Comparison of ENCODE assay signal across 8 cellular contexts in genomic region chr2:26330114-26330581, GRCh38. TPM values are rescaled to one million over a fixed set of nuclear protein-coding genes. Genes with fewer than 3 reads are reported as not detected.
DNase-seq lines count a peak whose midpoint lies in the region; ATAC-seq and TF ChIP-seq lines count a peak whose summit lies in the region.

No MANE protein-coding gene starts in this region.

- TF ChIP-seq CTCF in DND-41 (IDR thresholded peaks at IDR 0.05; ENCODE audit: borderline replicate concordance, extremely low read depth, low read length, poor library complexity, severe bottlenecking): peak; percentile 96
- peak; percentile 95 for TF ChIP-seq CTCF in HFF-Myc (IDR thresholded peaks at IDR 0.05; ENCODE audit: low read depth, low read length, missing control alignments)
- TF ChIP-seq CTCF in left ventricle myocardium inferior (IDR thresholded peaks at IDR 0.05; ENCODE audit: borderline replicate concordance): peak; percentile 91

- no peaks in the 10 kb centered on the region for H3K36me3 Mint-ChIP-seq in T-helper 2 cell treated with Interferon-gamma antibody and Interleukin-4, amounts not matched to agents 5 μg/mL and 100 μg/mL, for 36 hours (ENCODE audit: low read depth)

- H3K4me1 ChIP-seq in DND-41 (ENCODE audit: insufficient read depth, low read length) (peaks cover 12% of the 10 kb centered on the region), left ventricle myocardium inferior (no peaks in the 10 kb centered on the region)

- no peak overlapping the region for H3K4me3 Mint-ChIP-seq in T-helper 2 cell treated with Interferon-gamma antibody and Interleukin-4, amounts not matched to agents 5 μg/mL and 100 μg/mL, for 36 hours

- H3K4me3 ChIP-seq in DND-41 (ENCODE audit: low read depth in 1 of 2, low read length in 2 of 2) (no peak overlapping the region), HFF-Myc (replicated peaks; ENCODE audit: low read depth, low read length) (no peak overlapping the region), left ventricle myocardium inferior (no peak overlapping the region)

- H3K36me3 ChIP-seq in DND-41 (ENCODE audit: insufficient read depth, low read length): no peaks in the 10 kb centered on the region
- H3K36me3 ChIP-seq in left ventricle myocardium inferior: no peaks in the 10 kb centered on the region

- no peak overlapping the region for H3K27ac Mint-ChIP-seq in T-helper 2 cell treated with Interferon-gamma antibody and Interleukin-4, amounts not matched to agents 5 μg/mL and 100 μg/mL, for 36 hours

- H3K27me3 Mint-ChIP-seq in T-helper 2 cell treated with Interferon-gamma antibody and Interleukin-4, amounts not matched to agents 5 μg/mL and 100 μg/mL, for 36 hours (ENCODE audit: low read depth): no peaks in the 10 kb centered on the region

- ATAC-seq in DND-41 (ENCODE audit: insufficient read depth, low read depth) (peak; percentile 100), sciatic nerve (peak; percentile 97), HG02840 (IDR thresholded peaks at IDR 0.05; ENCODE audit: low FRiP score, unreplicated experiment) (no peak)

- H2AFZ ChIP-seq in DND-41 (ENCODE audit: low read depth, low read length): peak overlapping the region; percentile 54; the same call in 1 of the 2 replicates

- H3K27me3 ChIP-seq in DND-41 (ENCODE audit: insufficient read depth, low read length, poor library complexity) (no peaks in the 10 kb centered on the region), left ventricle myocardium inferior (ENCODE audit: low read depth) (no peaks in the 10 kb centered on the region)

- H4K20me1 ChIP-seq in DND-41 (ENCODE audit: insufficient read depth, low read length): no peaks in the 10 kb centered on the region

- H3K27ac ChIP-seq in DND-41 (ENCODE audit: low read length) (0 out of 2 replicates have a peak overlapping the region, but pooled peaks have one; percentile 21), left ventricle myocardium inferior (replicated peaks) (no peak overlapping the region)

- no peak overlapping the region for H3K9ac ChIP-seq in DND-41 (ENCODE audit: low read depth, low read length)

- H3K9me3 ChIP-seq in DND-41 (ENCODE audit: insufficient read depth, low read length, severe bottlenecking) (no peaks in the 10 kb centered on the region), left ventricle myocardium inferior (replicated peaks) (no peaks in the 10 kb centered on the region)

- H3K4me2 ChIP-seq in DND-41 (ENCODE audit: insufficient read depth, low read length): peak overlapping the region; percentile 21; the same call in 1 of the 2 replicates

- DNase-seq in DND-41 (peak; percentile 88), HFF-Myc (ENCODE audit: extremely low read depth, low read depth) (peak; percentile 65), NCI-H2081 treated with DMSO at 0.1 percent for 48 hours (lab: John Stamatoyannopoulos, UW) (peak; percentile 34), amniotic stem cell (lab: John Stamatoyannopoulos, UW) (peak; percentile 72), left ventricle myocardium inferior (peak; percentile 86), sciatic nerve (ENCODE audit: low spot score) (peak; percentile 93)
- peak; percentile 79 for DNase-seq in T-helper 2 cell treated with Interferon-gamma antibody and Interleukin-4, amounts not matched to agents 5 μg/mL and 100 μg/mL, for 36 hours (ENCODE audit: low spot score)

- no peaks in the 10 kb centered on the region for H3K79me2 ChIP-seq in DND-41 (ENCODE audit: insufficient read depth, low read length)

- peaks cover 20% of the 10 kb centered on the region for H3K4me1 Mint-ChIP-seq in T-helper 2 cell treated with Interferon-gamma antibody and Interleukin-4, amounts not matched to agents 5 μg/mL and 100 μg/mL, for 36 hours (ENCODE audit: low read depth)

- intact Hi-C loops in left ventricle myocardium inferior (cut with micrococcal nuclease): no loop called here
- intact Hi-C loops in sciatic nerve (cut with DNase I): no loop called here

- H3K9me3 Mint-ChIP-seq in T-helper 2 cell treated with Interferon-gamma antibody and Interleukin-4, amounts not matched to agents 5 μg/mL and 100 μg/mL, for 36 hours: no peaks in the 10 kb centered on the region

RNA-seq across cellular contexts. Expression of gene SELENOI, which starts 15.8 kb away (rescaled TPM):
- total RNA-seq in left ventricle myocardium inferior (10.8 TPM), sciatic nerve (30.2 TPM)

RNA-seq across cellular contexts. Expression of gene ADGRF3, which starts 16.4 kb away (rescaled TPM):
- total RNA-seq in left ventricle myocardium inferior (not detected), sciatic nerve (not detected)

Comparison
In these comparisons a context has a peak if more than half of its experiments do, and no peak if none do; other contexts are left out.
1. DNase-seq: peak in every context shown above with its lines; median percentile 93 in sciatic nerve; 88 in DND-41; 86 in left ventricle myocardium inferior; 79 in T-helper 2 cell treated with Interferon-gamma antibody and Interleukin-4, amounts not matched to agents 5 μg/mL and 100 μg/mL, for 36 hours; 72 in amniotic stem cell; 65 in HFF-Myc; 34 in NCI-H2081 treated with DMSO at 0.1 percent for 48 hours.